Comparison of ENCODE assay signal across 1 cellular context in the genomic region with DNA sequence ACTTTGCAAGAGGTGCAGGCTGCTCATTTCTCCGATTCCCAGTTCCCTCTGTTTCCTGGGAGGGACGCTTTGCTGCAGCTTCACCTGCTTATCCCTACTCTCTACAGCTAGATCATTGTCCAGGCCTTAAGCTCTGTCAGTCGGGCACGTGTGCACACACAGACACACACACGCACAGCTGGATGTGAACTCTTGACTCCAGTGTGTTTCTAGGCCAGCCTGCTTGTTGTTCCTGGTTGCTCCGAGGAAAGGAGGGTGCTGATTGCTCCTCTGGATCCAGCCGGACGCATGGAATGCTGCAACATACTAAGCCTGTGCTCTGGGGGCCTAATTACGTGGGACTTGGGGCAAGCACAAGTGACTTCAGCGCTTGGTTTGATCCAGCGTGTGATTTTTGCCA.
TF ChIP-seq lines count a peak whose summit lies in the region.

No MANE protein-coding gene starts in this region.

TF ChIP-seq in GM23338, 12 proteins besides CTCF, POLR2A, EP300 and RAD21:
- no peak for TF ChIP-seq ZNF462 (CRISPR knock-in tag; IDR thresholded peaks at IDR 0.05)
- TF ChIP-seq POLR2AphosphoS5 (IDR thresholded peaks at IDR 0.05; ENCODE audit: low read depth), result no peak
- TF ChIP-seq, protein P1, sequence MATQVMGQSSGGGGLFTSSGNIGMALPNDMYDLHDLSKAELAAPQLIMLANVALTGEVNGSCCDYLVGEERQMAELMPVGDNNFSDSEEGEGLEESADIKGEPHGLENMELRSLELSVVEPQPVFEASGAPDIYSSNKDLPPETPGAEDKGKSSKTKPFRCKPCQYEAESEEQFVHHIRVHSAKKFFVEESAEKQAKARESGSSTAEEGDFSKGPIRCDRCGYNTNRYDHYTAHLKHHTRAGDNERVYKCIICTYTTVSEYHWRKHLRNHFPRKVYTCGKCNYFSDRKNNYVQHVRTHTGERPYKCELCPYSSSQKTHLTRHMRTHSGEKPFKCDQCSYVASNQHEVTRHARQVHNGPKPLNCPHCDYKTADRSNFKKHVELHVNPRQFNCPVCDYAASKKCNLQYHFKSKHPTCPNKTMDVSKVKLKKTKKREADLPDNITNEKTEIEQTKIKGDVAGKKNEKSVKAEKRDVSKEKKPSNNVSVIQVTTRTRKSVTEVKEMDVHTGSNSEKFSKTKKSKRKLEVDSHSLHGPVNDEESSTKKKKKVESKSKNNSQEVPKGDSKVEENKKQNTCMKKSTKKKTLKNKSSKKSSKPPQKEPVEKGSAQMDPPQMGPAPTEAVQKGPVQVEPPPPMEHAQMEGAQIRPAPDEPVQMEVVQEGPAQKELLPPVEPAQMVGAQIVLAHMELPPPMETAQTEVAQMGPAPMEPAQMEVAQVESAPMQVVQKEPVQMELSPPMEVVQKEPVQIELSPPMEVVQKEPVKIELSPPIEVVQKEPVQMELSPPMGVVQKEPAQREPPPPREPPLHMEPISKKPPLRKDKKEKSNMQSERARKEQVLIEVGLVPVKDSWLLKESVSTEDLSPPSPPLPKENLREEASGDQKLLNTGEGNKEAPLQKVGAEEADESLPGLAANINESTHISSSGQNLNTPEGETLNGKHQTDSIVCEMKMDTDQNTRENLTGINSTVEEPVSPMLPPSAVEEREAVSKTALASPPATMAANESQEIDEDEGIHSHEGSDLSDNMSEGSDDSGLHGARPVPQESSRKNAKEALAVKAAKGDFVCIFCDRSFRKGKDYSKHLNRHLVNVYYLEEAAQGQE (IDR thresholded peaks at IDR 0.05; ENCODE audit: unreplicated experiment), result no peak
- no peak for TF ChIP-seq ZNF114 (CRISPR knock-in tag; IDR thresholded peaks at IDR 0.05)
